In genomic region chr12:100123316-100124095, GRCh38 we compare ENCODE assay signal across 1 cellular context.
TF ChIP-seq lines count a peak whose summit lies in the region.

No MANE protein-coding gene starts in this region.

TF ChIP-seq in GM23338, 12 proteins besides CTCF, POLR2A, EP300 and RAD21 (continued from another document):
- no peak for TF ChIP-seq ZNF462 (CRISPR knock-in tag; IDR thresholded peaks at IDR 0.05)
- no peak for TF ChIP-seq EZH2 (IDR thresholded peaks at IDR 0.05; ENCODE audit: low read depth, unreplicated experiment)
- TF ChIP-seq ZNF331 (CRISPR knock-in tag; IDR thresholded peaks at IDR 0.05; ENCODE audit: low read depth): no peak
- TF ChIP-seq ZNF114 (CRISPR knock-in tag; IDR thresholded peaks at IDR 0.05): no peak
- no peak for TF ChIP-seq REST (IDR thresholded peaks at IDR 0.05; ENCODE audit: unreplicated experiment)
